Comparison of ENCODE assay signal across 19 cellular contexts in the genomic region with DNA sequence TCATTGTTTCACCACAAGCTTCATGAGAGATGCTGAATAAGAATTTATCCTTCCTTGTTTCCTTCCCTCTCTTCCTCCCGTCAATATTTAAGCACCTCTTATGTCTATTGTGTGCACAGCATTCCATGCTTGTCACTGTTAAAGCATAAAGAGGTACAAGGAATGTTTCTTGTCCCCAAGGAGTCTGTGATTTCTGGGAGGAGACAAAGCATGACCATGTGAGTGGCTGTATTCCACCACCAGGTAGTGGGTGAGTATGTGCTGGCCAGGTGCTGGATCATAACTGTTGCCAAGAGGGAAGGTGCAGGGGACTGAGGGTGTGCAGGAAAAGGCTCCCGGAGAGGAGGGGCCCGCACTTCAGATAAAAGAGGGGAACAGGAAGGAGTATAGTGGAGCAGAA.
"Had no signal": no experiment of that assay in that cellular context is flagged by ENCODE, and none has a peak within 500 bp of the region (broad histone marks: within the 10 kb centered on the region; RNA-seq: fewer than 3 reads in every experiment).

No MANE protein-coding gene starts in this region.

- H3K4me3 Mint-ChIP-seq: mesothelial cell of epicardium; natural killer cell treated with Interleukin-12 subunit alpha and Interleukin-12 subunit beta and Interleukin-15 and Interleukin-18, amount 100 ng/mL, for 72 hours; neural progenitor cell had no signal

- H3K27ac Mint-ChIP-seq: mesothelial cell of epicardium; natural killer cell treated with Interleukin-12 subunit alpha and Interleukin-12 subunit beta and Interleukin-15 and Interleukin-18, amount 100 ng/mL, for 72 hours; neural progenitor cell; progenitor cell of endocrine pancreas had no signal

- H3K4me1 Mint-ChIP-seq: neural progenitor cell had no signal

- H3K27ac ChIP-seq: dorsolateral prefrontal cortex, heart right ventricle, neural progenitor cell, pancreas, suprapubic skin, thyroid gland had no signal

- H3K36me3 Mint-ChIP-seq: neural progenitor cell had no signal

- H3K27me3 Mint-ChIP-seq: progenitor cell of endocrine pancreas had no signal

- H3K4me3 ChIP-seq: dorsolateral prefrontal cortex, heart right ventricle, neural progenitor cell, pancreas, smooth muscle cell, suprapubic skin, thyroid gland had no signal

- H3K9me3 ChIP-seq: pancreas, thyroid gland had no signal

- H3K4me1 ChIP-seq: neural progenitor cell, thyroid gland had no signal

- H3K36me3 ChIP-seq: heart right ventricle, neural progenitor cell, pancreas, suprapubic skin, thyroid gland had no signal

- H3K27me3 ChIP-seq: dorsolateral prefrontal cortex, heart right ventricle, neural progenitor cell, pancreas, suprapubic skin, thyroid gland had no signal

- ATAC-seq: esophagus mucosa; heart right ventricle; pancreas; right cardiac atrium; stimulated activated naive CD8-positive, alpha-beta T cell treated with anti-CD3 and anti-CD28 coated beads, Interleukin-15, Interleukin-2, amounts not matched to agents 100 U/mL and 50 U/mL, for 24 hours had no signal

- DNase-seq: cortex of kidney; dorsolateral prefrontal cortex; effector CD8-positive, alpha-beta T cell; heart right ventricle; hypothalamus; kidney glomerular epithelial cell; nucleus accumbens; pancreas; right cardiac atrium; stimulated activated CD4-positive, alpha-beta T cell treated with anti-CD3 and anti-CD28 coated beads, Interleukin-2, amount 100 ng/mL, for 48 hours; stimulated activated naive CD8-positive, alpha-beta T cell treated with anti-CD3 and anti-CD28 coated beads, Interleukin-15, Interleukin-2, amounts not matched to agents 100 U/mL and 50 U/mL, for 24 hours had no signal
